Comparison of ENCODE assay signal across 20 cellular contexts in genomic region chr2:64862623-64863022, GRCh38.
A peak's percentile ranks its signal among the peaks of the same experiment; 100 is the strongest.
DNase-seq lines count a peak whose midpoint lies in the region; ATAC-seq and TF ChIP-seq lines count a peak whose summit lies in the region.
"Had no signal": no experiment of that assay in that cellular context is flagged by ENCODE, and none has a peak within 500 bp of the region (broad histone marks: within the 10 kb centered on the region; RNA-seq: fewer than 3 reads in every experiment).

No MANE protein-coding gene starts in this region.

- peaks cover 2% of the 10 kb centered on the region for H3K36me3 Mint-ChIP-seq in T-helper 17 cell (ENCODE audit: low read depth)
- no peaks in the 10 kb centered on the region for H3K36me3 Mint-ChIP-seq in natural killer cell
- H3K36me3 Mint-ChIP-seq in activated CD4-positive, alpha-beta memory T cell treated with anti-CD3 and anti-CD28 coated beads for 36 hours, result no peaks in the 10 kb centered on the region
- H3K36me3 Mint-ChIP-seq: IgD-negative memory B cell had no signal

- H3K9me3 ChIP-seq in T-helper 17 cell (ENCODE audit: control insufficient read depth, low read length, poor library complexity, severe bottlenecking) (no peaks in the 10 kb centered on the region), esophagus squamous epithelium (no peaks in the 10 kb centered on the region)
- H3K9me3 ChIP-seq: Caco-2 had no signal

- ATAC-seq in T-helper 17 cell, result peak; percentile 34
- ATAC-seq in natural killer cell, result peak; percentile 39 to 72 (median 55)
- ATAC-seq: left lung, Right ventricle myocardium inferior, sciatic nerve had no signal

- DNase-seq in NOMO-1 treated with DMSO at 0.1 percent for 48 hours (lab: John Stamatoyannopoulos, UW; ENCODE audit: unreplicated experiment) (peak; percentile 30), NOMO-1 treated with dmso at 0.1 percent for 144 hours (lab: John Stamatoyannopoulos, UW; ENCODE audit: unreplicated experiment) (no peak), HT1080 (ENCODE audit: low read depth) (peak; percentile 35), T-helper 17 cell (no peak), natural killer cell (no peak), esophagus squamous epithelium (lab: John Stamatoyannopoulos, UW) (no peak), HuH-7 (ENCODE audit: low spot score) (no peak)
- DNase-seq in activated CD4-positive, alpha-beta memory T cell treated with anti-CD3 and anti-CD28 coated beads for 36 hours, result no peak
- DNase-seq: 8988T; activated gamma-delta T cell treated with Interleukin-2 at 50 U/mL for 16 hours; brain microvascular endothelial cell; Caco-2; NCI-H1417 treated with DMSO at 0.1 percent for 48 hours; NCI-H524 treated with DMSO at 0.1 percent for 48 hours; stimulated activated CD4-positive, alpha-beta T cell treated with anti-CD3 and anti-CD28 coated beads, Interleukin-4, amount 100 ng/mL, for 4 hours; T-helper 9 cell had no signal

- no peak overlapping the region for H3K4me3 ChIP-seq in esophagus squamous epithelium
- H3K4me3 ChIP-seq: left lung had no signal

- H3K4me1 Mint-ChIP-seq in T-helper 17 cell, result peaks cover 6% of the 10 kb centered on the region
- H3K4me1 Mint-ChIP-seq in natural killer cell, result no peaks in the 10 kb centered on the region
- H3K4me1 Mint-ChIP-seq in activated CD4-positive, alpha-beta memory T cell treated with anti-CD3 and anti-CD28 coated beads for 36 hours (ENCODE audit: low read depth), result no peaks in the 10 kb centered on the region

- POLR2A ChIA-PET in activated CD4-positive, alpha-beta memory T cell treated with anti-CD3 and anti-CD28 coated beads for 36 hours (lab: Charles Lee), result no interaction called here

- H3K27me3 ChIP-seq in esophagus squamous epithelium, result no peaks in the 10 kb centered on the region
- H3K27me3 ChIP-seq: left lung had no signal

- H3K4me1 ChIP-seq in esophagus squamous epithelium, result peaks cover 35 to 93% (median 49%) of the 10 kb centered on the region in 3 donors

- no peak for TF ChIP-seq POLR2A in esophagus squamous epithelium (IDR thresholded peaks at IDR 0.05)

- H3K9me3 Mint-ChIP-seq in natural killer cell, result no peaks in the 10 kb centered on the region
- no peaks in the 10 kb centered on the region for H3K9me3 Mint-ChIP-seq in activated CD4-positive, alpha-beta memory T cell treated with anti-CD3 and anti-CD28 coated beads for 36 hours
- H3K9me3 Mint-ChIP-seq: IgD-negative memory B cell had no signal

- H3K27ac Mint-ChIP-seq in T-helper 17 cell, result no peak overlapping the region
- H3K27ac Mint-ChIP-seq in natural killer cell, result no peak overlapping the region
- no peak overlapping the region for H3K27ac Mint-ChIP-seq in activated CD4-positive, alpha-beta memory T cell treated with anti-CD3 and anti-CD28 coated beads for 36 hours
- H3K27ac Mint-ChIP-seq: IgD-negative memory B cell had no signal

- CTCF ChIA-PET in activated CD4-positive, alpha-beta memory T cell treated with anti-CD3 and anti-CD28 coated beads for 36 hours (lab: Charles Lee), result interaction anchor here (1.0 to 1.8 kb wide), 4 partner anchors 210 to 275 kb away, joined by 3 to 7 read pairs (median 4); no protein-coding TSS in a partner anchor

- H3K27ac ChIP-seq in esophagus squamous epithelium, result peak overlapping the region in 1 of 4 donors; percentile 91
- H3K27ac ChIP-seq: brain microvascular endothelial cell had no signal

- H3K27me3 Mint-ChIP-seq in T-helper 17 cell (peaks cover 25% of the 10 kb centered on the region), natural killer cell (ENCODE audit: low read depth in 2 of 2) (peaks cover 9 to 12% of the 10 kb centered on the region in 2 donors)
- H3K27me3 Mint-ChIP-seq in activated CD4-positive, alpha-beta memory T cell treated with anti-CD3 and anti-CD28 coated beads for 36 hours, result peaks cover 12% of the 10 kb centered on the region
- H3K27me3 Mint-ChIP-seq: IgD-negative memory B cell had no signal

- H3K4me3 Mint-ChIP-seq in T-helper 17 cell (no peak overlapping the region), natural killer cell (no peak overlapping the region)
- H3K4me3 Mint-ChIP-seq in activated CD4-positive, alpha-beta memory T cell treated with anti-CD3 and anti-CD28 coated beads for 36 hours, result no peak overlapping the region
- H3K4me3 Mint-ChIP-seq: IgD-negative memory B cell had no signal

- 11 to 33% methylated on average over 1 of the region's 1 CpG for whole genome bisulfite sequencing in esophagus squamous epithelium, 2 donors

- no peaks in the 10 kb centered on the region for H3K36me3 ChIP-seq in esophagus squamous epithelium
- H3K36me3 ChIP-seq: brain microvascular endothelial cell, left lung had no signal

- intact Hi-C loops in natural killer cell (cut with micrococcal nuclease), result no loop called here
- intact Hi-C loops in activated CD4-positive, alpha-beta memory T cell treated with anti-CD3 and anti-CD28 coated beads for 36 hours (cut with micrococcal nuclease), result loop anchor here (5.0 kb wide), 2 partner anchors 95 to 110 kb away; no protein-coding TSS in a partner anchor
- intact Hi-C loops in esophagus squamous epithelium (cut with DNase I), result loop anchor here (5.0 to 10.0 kb wide), 2 partner anchors 108 to 210 kb away; partner anchors contain the start of gene SERTAD2

- TF ChIP-seq CTCF in natural killer cell (IDR thresholded peaks at IDR 0.05) (no peak), esophagus squamous epithelium (IDR thresholded peaks at IDR 0.05) (no peak)

Comparison
In these comparisons a context has a peak if more than half of its experiments do, and no peak if none do; other contexts are left out.
1. DNase-seq: peak in NOMO-1 treated with DMSO at 0.1 percent for 48 hours (single experiment) and HT1080 (single experiment); none in NOMO-1 treated with dmso at 0.1 percent for 144 hours (single experiment), T-helper 17 cell (0 of 3), natural killer cell (single experiment), activated CD4-positive, alpha-beta memory T cell treated with anti-CD3 and anti-CD28 coated beads for 36 hours (single experiment), esophagus squamous epithelium (single experiment) and HuH-7 (single experiment).